1 cellular context compared by ENCODE assay signal in genomic region chr1:85605519-85606413, GRCh38.
TF ChIP-seq lines count a peak whose summit lies in the region.

No MANE protein-coding gene starts in this region.

TF ChIP-seq in HepG2, 621 proteins besides CTCF, POLR2A, EP300 and RAD21 (continued from another document):
- TF ChIP-seq, protein P1, sequence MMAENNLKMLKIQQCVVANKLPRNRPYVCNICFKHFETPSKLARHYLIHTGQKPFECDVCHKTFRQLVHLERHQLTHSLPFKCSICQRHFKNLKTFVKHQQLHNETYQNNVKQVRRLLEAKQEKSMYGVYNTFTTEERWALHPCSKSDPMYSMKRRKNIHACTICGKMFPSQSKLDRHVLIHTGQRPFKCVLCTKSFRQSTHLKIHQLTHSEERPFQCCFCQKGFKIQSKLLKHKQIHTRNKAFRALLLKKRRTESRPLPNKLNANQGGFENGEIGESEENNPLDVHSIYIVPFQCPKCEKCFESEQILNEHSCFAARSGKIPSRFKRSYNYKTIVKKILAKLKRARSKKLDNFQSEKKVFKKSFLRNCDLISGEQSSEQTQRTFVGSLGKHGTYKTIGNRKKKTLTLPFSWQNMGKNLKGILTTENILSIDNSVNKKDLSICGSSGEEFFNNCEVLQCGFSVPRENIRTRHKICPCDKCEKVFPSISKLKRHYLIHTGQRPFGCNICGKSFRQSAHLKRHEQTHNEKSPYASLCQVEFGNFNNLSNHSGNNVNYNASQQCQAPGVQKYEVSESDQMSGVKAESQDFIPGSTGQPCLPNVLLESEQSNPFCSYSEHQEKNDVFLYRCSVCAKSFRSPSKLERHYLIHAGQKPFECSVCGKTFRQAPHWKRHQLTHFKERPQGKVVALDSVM (CRISPR knock-in tag; IDR thresholded peaks at IDR 0.05), result no peak
- TF ChIP-seq FOSL2 (CRISPR knock-in tag; IDR thresholded peaks at IDR 0.05), result 0 out of 2 replicates have a peak, but pooled peaks have one; percentile 5
- no peak for TF ChIP-seq MZF1 (CRISPR knock-in tag; IDR thresholded peaks at IDR 0.05; ENCODE audit: borderline replicate concordance)
- no peak for TF ChIP-seq TCF7 (IDR thresholded peaks at IDR 0.05; ENCODE audit: low read depth)
- TF ChIP-seq AHR (CRISPR knock-in tag; IDR thresholded peaks at IDR 0.05), result no peak
- no peak for TF ChIP-seq ZNF230 (CRISPR knock-in tag; IDR thresholded peaks at IDR 0.05)
- TF ChIP-seq ZNF773 (CRISPR knock-in tag; IDR thresholded peaks at IDR 0.05; ENCODE audit: borderline replicate concordance), result no peak
- TF ChIP-seq ZNF180 (CRISPR knock-in tag; IDR thresholded peaks at IDR 0.05; ENCODE audit: borderline replicate concordance, low read depth), result no peak
- TF ChIP-seq ZNF766 (CRISPR knock-in tag; IDR thresholded peaks at IDR 0.05; ENCODE audit: borderline replicate concordance), result no peak
- no peak for TF ChIP-seq GFI1 (CRISPR knock-in tag; IDR thresholded peaks at IDR 0.05; ENCODE audit: borderline replicate concordance)
- no peak for TF ChIP-seq HIC2 (CRISPR knock-in tag; IDR thresholded peaks at IDR 0.05; ENCODE audit: low read depth)
- TF ChIP-seq ZNF142 (CRISPR knock-in tag; IDR thresholded peaks at IDR 0.05), result no peak
- peak; percentile 56; the same call in 1 of the 2 replicates for TF ChIP-seq HNF1A (IDR thresholded peaks at IDR 0.05; ENCODE audit: low read depth)
- TF ChIP-seq HNF1A (CRISPR knock-in tag; IDR thresholded peaks at IDR 0.05; ENCODE audit: borderline replicate concordance), result no peak
- TF ChIP-seq CCDC6 (CRISPR knock-in tag; IDR thresholded peaks at IDR 0.05), result no peak
- TF ChIP-seq, protein P2, sequence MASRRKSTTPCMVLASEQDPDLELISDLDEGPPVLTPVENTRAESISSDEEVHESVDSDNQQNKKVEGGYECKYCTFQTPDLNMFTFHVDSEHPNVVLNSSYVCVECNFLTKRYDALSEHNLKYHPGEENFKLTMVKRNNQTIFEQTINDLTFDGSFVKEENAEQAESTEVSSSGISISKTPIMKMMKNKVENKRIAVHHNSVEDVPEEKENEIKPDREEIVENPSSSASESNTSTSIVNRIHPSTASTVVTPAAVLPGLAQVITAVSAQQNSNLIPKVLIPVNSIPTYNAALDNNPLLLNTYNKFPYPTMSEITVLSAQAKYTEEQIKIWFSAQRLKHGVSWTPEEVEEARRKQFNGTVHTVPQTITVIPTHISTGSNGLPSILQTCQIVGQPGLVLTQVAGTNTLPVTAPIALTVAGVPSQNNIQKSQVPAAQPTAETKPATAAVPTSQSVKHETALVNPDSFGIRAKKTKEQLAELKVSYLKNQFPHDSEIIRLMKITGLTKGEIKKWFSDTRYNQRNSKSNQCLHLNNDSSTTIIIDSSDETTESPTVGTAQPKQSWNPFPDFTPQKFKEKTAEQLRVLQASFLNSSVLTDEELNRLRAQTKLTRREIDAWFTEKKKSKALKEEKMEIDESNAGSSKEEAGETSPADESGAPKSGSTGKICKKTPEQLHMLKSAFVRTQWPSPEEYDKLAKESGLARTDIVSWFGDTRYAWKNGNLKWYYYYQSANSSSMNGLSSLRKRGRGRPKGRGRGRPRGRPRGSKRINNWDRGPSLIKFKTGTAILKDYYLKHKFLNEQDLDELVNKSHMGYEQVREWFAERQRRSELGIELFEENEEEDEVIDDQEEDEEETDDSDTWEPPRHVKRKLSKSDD (CRISPR knock-in tag; IDR thresholded peaks at IDR 0.05; ENCODE audit: low read depth), result no peak
- TF ChIP-seq SALL1 (CRISPR knock-in tag; IDR thresholded peaks at IDR 0.05), result 0 out of 2 replicates have a peak, but pooled peaks have one; percentile 10
- no peak for TF ChIP-seq ZNF646 (CRISPR knock-in tag; IDR thresholded peaks at IDR 0.05)
- no peak for TF ChIP-seq TBP (CRISPR knock-in tag; IDR thresholded peaks at IDR 0.05)
- peak; percentile 57 for TF ChIP-seq TEAD3 (CRISPR knock-in tag; optimal IDR thresholded peaks at IDR 0.05; ENCODE audit: borderline replicate concordance)
TF ChIP-seq in HepG2: peak in this region for 12.
